14 cellular contexts compared by ENCODE assay signal in genomic region chr7:143394068-143394467, GRCh38. TPM values are rescaled to one million over a fixed set of nuclear protein-coding genes. Genes with fewer than 3 reads are reported as not detected.
"Had no signal": no experiment of that assay in that cellular context is flagged by ENCODE, and none has a peak within 500 bp of the region (broad histone marks: within the 10 kb centered on the region; RNA-seq: fewer than 3 reads in every experiment).

No MANE protein-coding gene starts in this region.

- H3K4me3 ChIP-seq: ascending aorta, smooth muscle cell, tibial nerve had no signal

- FAIRE-seq: frontal cortex, keratinocyte had no signal

- H3K27me3 ChIP-seq: ascending aorta, tibial nerve had no signal

- H3K27ac ChIP-seq: tibial nerve had no signal

- DNase-seq: activated B cell treated with CpG ODN at 0.5 μM for 24 hours; activated CD4-positive, alpha-beta T cell treated with anti-CD3 and anti-CD28 coated beads, Interleukin-2, amount 10 ng/mL, durations not matched to agents 7 days and 5 days; activated T-cell treated with anti-CD3 and anti-CD28 coated beads for 4 hours had no signal

- H3K4me2 ChIP-seq: smooth muscle cell had no signal

- H3K9me3 ChIP-seq: ascending aorta, tibial nerve had no signal

RNA-seq across cellular contexts. Expression of gene EPHA1, which starts 14.6 kb away (rescaled TPM):
- total RNA-seq: activated B cell treated with CpG ODN at 0.5 μM for 24 hours, ascending aorta, myocyte had no signal

RNA-seq across cellular contexts. Expression of gene FAM131B, which starts 31.6 kb away (rescaled TPM):
- total RNA-seq: activated B cell treated with CpG ODN at 0.5 μM for 24 hours had no signal

RNA-seq across cellular contexts. Expression of gene TAS2R60, which starts 49.2 kb away (rescaled TPM):
- total RNA-seq: activated B cell treated with CpG ODN at 0.5 μM for 24 hours; activated CD4-positive, alpha-beta T cell treated with anti-CD3 and anti-CD28 coated beads, Interleukin-2, amount 10 ng/mL, durations not matched to agents 7 days and 5 days; activated CD8-positive, alpha-beta memory T cell treated with anti-CD3 and anti-CD28 coated beads for 36 hours; activated naive CD4-positive, alpha-beta T cell treated with anti-CD3 and anti-CD28 coated beads, Interleukin-2, amount 50 U/mL, for 72 hours; ascending aorta; fibroblast of lung; frontal cortex; lower leg skin; myocyte; right cardiac atrium; smooth muscle cell; tibial nerve had no signal
- polyA plus RNA-seq: fibroblast of lung, right cardiac atrium, smooth muscle cell had no signal
